21 cellular contexts compared by ENCODE assay signal in the genomic region with DNA sequence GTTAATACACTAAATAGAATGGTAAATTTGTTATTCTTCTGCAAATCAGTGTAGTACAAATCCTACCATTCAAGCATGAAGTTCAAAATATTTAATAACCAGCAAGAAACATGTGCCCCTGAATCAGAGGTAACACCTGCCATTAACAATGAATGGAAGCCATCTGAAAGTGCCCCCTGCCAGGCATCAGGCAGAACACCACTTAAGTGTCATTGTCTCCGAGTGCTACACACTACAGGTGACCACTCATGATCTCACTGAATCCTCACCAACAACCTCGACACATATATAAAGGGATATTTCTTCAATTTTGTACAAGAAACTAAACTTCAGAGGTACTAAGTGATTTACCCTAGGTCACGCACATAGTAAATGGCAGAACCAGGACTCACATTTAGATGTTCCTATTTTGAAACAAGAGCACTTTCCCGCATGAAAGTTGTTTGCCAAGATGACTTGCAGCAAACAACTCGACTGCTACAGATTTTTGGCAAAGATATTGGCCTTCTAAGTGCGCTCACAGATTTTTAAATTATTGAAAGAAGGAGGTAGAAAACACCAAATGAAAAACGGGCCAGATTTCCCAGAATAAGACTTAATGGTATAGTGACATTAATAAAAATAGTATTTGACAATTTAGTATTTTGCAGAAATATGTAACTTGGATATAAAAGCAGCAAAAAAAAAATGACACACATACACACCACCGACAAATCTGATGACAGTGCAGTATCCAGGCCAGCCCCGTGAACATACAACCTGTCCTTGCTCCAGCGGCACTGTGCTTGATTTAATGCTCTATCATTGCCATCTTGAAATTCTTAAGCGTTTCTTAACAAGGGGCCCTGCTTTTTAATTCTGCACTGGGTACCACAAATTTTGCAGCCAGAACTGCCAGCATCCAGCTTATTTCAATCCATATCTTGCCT.
DNase-seq lines count a peak whose midpoint lies in the region; ATAC-seq, FAIRE-seq and TF ChIP-seq lines count a peak whose summit lies in the region.
"Had no signal": no experiment of that assay in that cellular context is flagged by ENCODE, and none has a peak within 500 bp of the region (broad histone marks: within the 10 kb centered on the region; RNA-seq: fewer than 3 reads in every experiment).

No MANE protein-coding gene starts in this region.

- no peak for ATAC-seq in GM19467 (IDR thresholded peaks at IDR 0.05; ENCODE audit: unreplicated experiment)
- ATAC-seq in HG03469 (IDR thresholded peaks at IDR 0.05; ENCODE audit: unreplicated experiment), result no peak
- ATAC-seq: gastroesophageal sphincter; naive thymus-derived CD4-positive, alpha-beta T cell; Panc1; psoas muscle had no signal

- H3K4me3 ChIP-seq in kidney (ENCODE audit: low read length in 2 of 2), result no peak overlapping the region
- H3K4me3 ChIP-seq: gastroesophageal sphincter, psoas muscle, uterus had no signal

- no peaks in the 10 kb centered on the region for H3K9me3 ChIP-seq in kidney (ENCODE audit: control insufficient read depth in 1 of 2, low read length in 2 of 2)
- H3K9me3 ChIP-seq: gastroesophageal sphincter, psoas muscle, uterus had no signal

- no peak overlapping the region for H3K9ac ChIP-seq in kidney (ENCODE audit: low read length in 2 of 2)

- no peak for FAIRE-seq in kidney (lab: Jason Lieb, UNC)
- FAIRE-seq: endothelial cell of umbilical vein, GM18507, GM19239 had no signal

- TF ChIP-seq CTCF in kidney (IDR thresholded peaks at IDR 0.05; ENCODE audit: borderline replicate concordance, extremely low read depth, insufficient read depth), result no peak

- DNase-seq in DMS53 treated with DMSO at 0.1 percent for 48 hours (lab: John Stamatoyannopoulos, UW; ENCODE audit: unreplicated experiment) (peak; percentile 12), NCI-H146 (lab: John Stamatoyannopoulos, UW) (peak; percentile 99), NCI-H69 (lab: John Stamatoyannopoulos, UW) (peak; percentile 94), kidney (no peak), ACHN (no peak), OCI-M2 (lab: John Stamatoyannopoulos, UW; ENCODE audit: unreplicated experiment) (no peak)
- DNase-seq: activated effector memory CD4-positive, alpha-beta T cell treated with anti-CD3 and anti-CD28 coated beads, Interleukin-2, amount 50 U/mL, for 16 hours; AML-193; amniotic stem cell; naive thymus-derived CD4-positive, alpha-beta T cell; NCI-H226; psoas muscle; uterus had no signal

- intact Hi-C loops in kidney (cut with DNase I), result no loop called here

- in situ Hi-C loops in ACHN (cut with HindIII; ENCODE audit: low pct_ligation_motif_present, low pct_unique_long_range_greater_than_20kb, low sequenced_read_pairs), result no loop called here

- peak overlapping the region; percentile 67 to 89 for H3K27ac ChIP-seq in kidney (ENCODE audit: low read depth in 2 of 2, low read length in 2 of 2)
- H3K27ac ChIP-seq: gastroesophageal sphincter, psoas muscle, uterus, VCaP had no signal

- H3K36me3 ChIP-seq in kidney (ENCODE audit: control insufficient read depth in 1 of 2, insufficient read depth in 2 of 2, low read length in 2 of 2), result no peaks in the 10 kb centered on the region
- H3K36me3 ChIP-seq: gastroesophageal sphincter, uterus had no signal

- H3K4me1 ChIP-seq in kidney (ENCODE audit: control insufficient read depth in 1 of 2, insufficient read depth in 1 of 2, low read depth in 1 of 2, low read length in 2 of 2), result peaks cover 14 to 40% of the 10 kb centered on the region in 2 donors
- H3K4me1 ChIP-seq: psoas muscle, uterus had no signal

Comparison
In these comparisons a context has a peak if more than half of its experiments do, and no peak if none do; other contexts are left out.
1. DNase-seq: peak in DMS53 treated with DMSO at 0.1 percent for 48 hours (single experiment), NCI-H146 (single experiment) and NCI-H69 (single experiment); none in kidney (single experiment), ACHN (single experiment) and OCI-M2 (single experiment).